In genomic region chr10:45457487-45457886, GRCh38 we compare ENCODE assay signal across 25 cellular contexts.
"Had no signal": no experiment of that assay in that cellular context is flagged by ENCODE, and none has a peak within 500 bp of the region (broad histone marks: within the 10 kb centered on the region; RNA-seq: fewer than 3 reads in every experiment).

No MANE protein-coding gene starts in this region.

- H3K27me3 ChIP-seq: MG63 had no signal

- H3K27ac ChIP-seq: KMS-11, PC-9 had no signal

- H3K4me3 Mint-ChIP-seq: activated CD4-positive, alpha-beta memory T cell treated with anti-CD3 and anti-CD28 coated beads for 36 hours; activated CD4-positive, alpha-beta T cell treated with anti-CD3 and anti-CD28 coated beads, Interleukin-2, amount 10 ng/mL, durations not matched to agents 7 days and 5 days; activated naive CD4-positive, alpha-beta T cell treated with anti-CD3 and anti-CD28 coated beads, Interleukin-2, amount 50 U/mL, for 24 hours; activated T-cell treated with anti-CD3 and anti-CD28 coated beads, Interleukin-2, amount 50 U/mL, for 24 hours; activated T-helper 1 cell treated with anti-CD3 and anti-CD28 coated beads, Interleukin-12 subunit alpha, Interleukin-12 subunit beta, Interleukin-2, Interleukin-4 antibody, amounts not matched to agents 30 ng/mL and 10 ng/mL and 1 ng/mL, durations not matched to agents 14 hours and 24 hours and 36 hours; brain; central memory CD8-positive, alpha-beta T cell had no signal

- H2AFZ ChIP-seq: PC-9 had no signal

- H3K9me3 ChIP-seq: MG63 had no signal

- DNase-seq: activated CD4-positive, alpha-beta memory T cell treated with anti-CD3 and anti-CD28 coated beads for 36 hours; activated CD4-positive, alpha-beta T cell treated with anti-CD3 and anti-CD28 coated beads, Interleukin-2, amount 10 ng/mL, durations not matched to agents 7 days and 5 days; activated CD4-positive, CD25-positive, alpha-beta regulatory T cell; activated effector memory CD4-positive, alpha-beta T cell treated with Interleukin-2 at 50 U/mL for 16 hours; activated naive CD4-positive, alpha-beta T cell; activated T-cell treated with anti-CD3 and anti-CD28 coated beads, Interleukin-2, amount 50 U/mL, for 24 hours; amygdala; MG63; MV-4-11; NCI-H1092 treated with DMSO at 0.1 percent for 48 hours; NCI-H1417 treated with DMSO at 0.1 percent for 48 hours; NCI-H2029; NCI-H2107; NCI-H345; NCI-H510A; NCI-H526 treated with DMSO at 0.1 percent for 48 hours; PC-9; SIG-M5; T-helper 2 cell; T1000 had no signal

- H3K9me3 Mint-ChIP-seq: activated CD4-positive, alpha-beta memory T cell treated with anti-CD3 and anti-CD28 coated beads for 36 hours; activated CD4-positive, alpha-beta T cell treated with anti-CD3 and anti-CD28 coated beads, Interleukin-2, amount 10 ng/mL, durations not matched to agents 7 days and 5 days; activated naive CD4-positive, alpha-beta T cell treated with anti-CD3 and anti-CD28 coated beads, Interleukin-2, amount 50 U/mL, for 24 hours; activated T-cell treated with anti-CD3 and anti-CD28 coated beads, Interleukin-2, amount 50 U/mL, for 24 hours; activated T-helper 1 cell treated with anti-CD3 and anti-CD28 coated beads, Interleukin-12 subunit alpha, Interleukin-12 subunit beta, Interleukin-2, Interleukin-4 antibody, amounts not matched to agents 30 ng/mL and 10 ng/mL and 1 ng/mL, durations not matched to agents 14 hours and 24 hours and 36 hours; brain; central memory CD8-positive, alpha-beta T cell had no signal

- H3K27ac Mint-ChIP-seq: activated CD4-positive, alpha-beta memory T cell treated with anti-CD3 and anti-CD28 coated beads for 36 hours; activated CD4-positive, alpha-beta T cell treated with anti-CD3 and anti-CD28 coated beads, Interleukin-2, amount 10 ng/mL, durations not matched to agents 7 days and 5 days; activated naive CD4-positive, alpha-beta T cell treated with anti-CD3 and anti-CD28 coated beads, Interleukin-2, amount 50 U/mL, for 24 hours; activated T-cell treated with anti-CD3 and anti-CD28 coated beads, Interleukin-2, amount 50 U/mL, for 24 hours; activated T-helper 1 cell treated with anti-CD3 and anti-CD28 coated beads, Interleukin-12 subunit alpha, Interleukin-12 subunit beta, Interleukin-2, Interleukin-4 antibody, amounts not matched to agents 30 ng/mL and 10 ng/mL and 1 ng/mL, durations not matched to agents 14 hours and 24 hours and 36 hours had no signal

- H3K36me3 ChIP-seq: MG63 had no signal

- H3K9ac ChIP-seq: KMS-11 had no signal

- H3K4me3 ChIP-seq: MG63, PC-9 had no signal

- H3K27me3 Mint-ChIP-seq: activated CD4-positive, alpha-beta memory T cell treated with anti-CD3 and anti-CD28 coated beads for 36 hours; activated CD4-positive, alpha-beta T cell treated with anti-CD3 and anti-CD28 coated beads, Interleukin-2, amount 10 ng/mL, durations not matched to agents 7 days and 5 days; activated naive CD4-positive, alpha-beta T cell treated with anti-CD3 and anti-CD28 coated beads, Interleukin-2, amount 50 U/mL, for 24 hours; activated T-cell treated with anti-CD3 and anti-CD28 coated beads, Interleukin-2, amount 50 U/mL, for 24 hours; brain; central memory CD8-positive, alpha-beta T cell had no signal

- H3K4me2 ChIP-seq: KMS-11, PC-9 had no signal
